ENCODE assay signal across 18 cellular contexts in the genomic region with DNA sequence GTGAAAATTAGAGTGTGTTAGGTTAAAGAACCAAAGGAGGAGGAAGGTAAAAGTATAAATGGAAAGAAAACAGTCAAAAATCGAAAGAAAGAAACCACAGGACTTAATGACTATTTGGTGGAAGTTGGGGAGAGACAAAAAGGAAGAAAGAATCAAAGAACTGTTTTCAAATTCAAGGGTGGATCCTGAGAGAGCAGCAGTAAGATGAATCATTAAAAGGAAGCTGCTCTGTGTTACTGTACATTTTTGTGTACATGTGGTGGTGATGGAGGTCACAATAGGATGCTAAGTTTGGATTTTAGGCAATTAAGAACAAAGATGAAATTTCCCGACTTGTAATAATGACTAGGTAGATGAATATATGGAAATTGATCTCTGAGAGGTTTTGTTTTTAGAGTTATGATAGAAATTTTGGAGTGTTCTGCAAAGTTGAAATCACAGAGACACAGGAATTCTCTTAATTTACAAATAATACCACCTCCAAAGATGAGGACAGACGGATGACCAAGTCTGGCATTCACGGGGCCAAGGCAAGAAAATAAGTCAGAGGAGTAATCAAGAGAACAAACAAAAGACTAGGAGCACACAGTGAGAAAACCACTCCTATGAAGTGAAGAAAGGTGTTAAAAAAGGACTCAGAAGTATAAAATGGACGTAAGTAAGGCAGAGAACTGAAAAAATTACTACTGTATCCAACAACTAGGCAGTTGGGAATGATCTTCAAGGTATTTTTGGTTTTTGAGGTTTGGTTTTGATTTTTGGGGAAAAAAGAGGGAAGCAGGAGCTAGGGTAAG. TPM values are rescaled to one million over a fixed set of nuclear protein-coding genes. Genes with fewer than 3 reads are reported as not detected.
DNase-seq lines count a peak whose midpoint lies in the region; ATAC-seq, FAIRE-seq and TF ChIP-seq lines count a peak whose summit lies in the region.
"Had no signal": no experiment of that assay in that cellular context is flagged by ENCODE, and none has a peak within 500 bp of the region (broad histone marks: within the 10 kb centered on the region; RNA-seq: fewer than 3 reads in every experiment).

No MANE protein-coding gene starts in this region.

- H3K9me2 ChIP-seq in OCI-LY7 (ENCODE audit: insufficient read depth, low read length): no peaks in the 10 kb centered on the region

- POLR2A ChIA-PET in CD8-positive, alpha-beta T cell (lab: Charles Lee): no interaction called here
- POLR2A ChIA-PET in naive thymus-derived CD4-positive, alpha-beta T cell (lab: Charles Lee): no interaction called here
- POLR2A ChIA-PET in OCI-LY7 (lab: Charles Lee): interaction anchor here (1.2 kb wide), 1 partner anchor 16 kb away, joined by 3 read pairs; no protein-coding TSS in a partner anchor

- no peak overlapping the region for H3K9ac ChIP-seq in astrocyte (ENCODE audit: low read length)

- H3K9me3 Mint-ChIP-seq in CD8-positive, alpha-beta T cell: no peaks in the 10 kb centered on the region
- H3K9me3 Mint-ChIP-seq in astrocyte (ENCODE audit: unreplicated experiment): no peaks in the 10 kb centered on the region
- no peaks in the 10 kb centered on the region for H3K9me3 Mint-ChIP-seq in naive thymus-derived CD4-positive, alpha-beta T cell

- DNase-seq in CD8-positive, alpha-beta T cell: no peak
- DNase-seq in HT1080 (ENCODE audit: low read depth) (peak; percentile 42), astrocyte (ENCODE audit: low read depth) (no peak), OCI-LY7 (ENCODE audit: low spot score) (no peak), coronary artery (ENCODE audit: low spot score) (no peak)
- no peak for DNase-seq in naive thymus-derived CD4-positive, alpha-beta T cell
- DNase-seq: Caco-2, hypothalamus, left ventricle myocardium inferior, NCI-H1694 treated with DMSO at 0.1 percent for 48 hours, nucleus accumbens, Right ventricle myocardium superior, testis had no signal

- H3K27ac Mint-ChIP-seq in CD8-positive, alpha-beta T cell: peak overlapping the region; percentile 74
- peak overlapping the region; percentile 29 for H3K27ac Mint-ChIP-seq in astrocyte (ENCODE audit: unreplicated experiment)
- H3K27ac Mint-ChIP-seq in naive thymus-derived CD4-positive, alpha-beta T cell: peak overlapping the region in 8 of 9 donors; percentile 5 to 65 (median 38)

- H3K4me3 ChIP-seq in CD8-positive, alpha-beta T cell (ENCODE audit: low read depth, low read length): no peak overlapping the region
- no peak overlapping the region for H3K4me3 ChIP-seq in astrocyte (ENCODE audit: insufficient read depth, low read depth, low read length)
- H3K4me3 ChIP-seq in naive thymus-derived CD4-positive, alpha-beta T cell (ENCODE audit: low read length): no peak overlapping the region
- H3K4me3 ChIP-seq in OCI-LY7 (ENCODE audit: low read depth, low read length, poor library complexity, severe bottlenecking): no peak overlapping the region
- no peak overlapping the region for H3K4me3 ChIP-seq in coronary artery
- H3K4me3 ChIP-seq: left ventricle myocardium inferior, skin epidermis, testis had no signal

- H3K4me2 ChIP-seq in astrocyte (ENCODE audit: low read length) (peak overlapping the region; percentile 20), OCI-LY7 (ENCODE audit: low read length) (no peak overlapping the region)

- no TSS peak for BruUV-seq in OCI-LY7 (replicated peaks; lab: Mats Ljungman, UMichigan)

- peaks cover 35% of the 10 kb centered on the region for H3K4me1 Mint-ChIP-seq in CD8-positive, alpha-beta T cell (ENCODE audit: low read depth)
- peaks cover 13% of the 10 kb centered on the region for H3K4me1 Mint-ChIP-seq in astrocyte (ENCODE audit: low read depth, unreplicated experiment)
- H3K4me1 Mint-ChIP-seq in naive thymus-derived CD4-positive, alpha-beta T cell: peaks cover 7 to 37% (median 27%) of the 10 kb centered on the region in 7 donors

- H2AFZ ChIP-seq in astrocyte (ENCODE audit: low read depth, low read length) (no peak overlapping the region), OCI-LY7 (ENCODE audit: low read length) (no peak overlapping the region)

- H3K4me1 ChIP-seq in CD8-positive, alpha-beta T cell (ENCODE audit: insufficient read depth, low read length): peaks cover 53% of the 10 kb centered on the region
- peaks cover 3% of the 10 kb centered on the region for H3K4me1 ChIP-seq in astrocyte (ENCODE audit: insufficient read depth, low read length)
- peaks cover 37 to 47% of the 10 kb centered on the region in 2 donors for H3K4me1 ChIP-seq in naive thymus-derived CD4-positive, alpha-beta T cell (ENCODE audit: control insufficient read depth in 2 of 2, insufficient read depth in 2 of 2, low read length in 2 of 2)
- peaks cover 29% of the 10 kb centered on the region for H3K4me1 ChIP-seq in OCI-LY7 (ENCODE audit: insufficient read depth, low read length, poor library complexity, severe bottlenecking)

- no peak for TF ChIP-seq CTCF in CD8-positive, alpha-beta T cell (IDR thresholded peaks at IDR 0.05)
- no peak for TF ChIP-seq CTCF in astrocyte (IDR thresholded peaks at IDR 0.05; ENCODE audit: insufficient read depth, low read depth, low read length)
- TF ChIP-seq CTCF in OCI-LY7 (conservative IDR thresholded peaks at IDR 0.05; ENCODE audit: low read length): no peak
- TF ChIP-seq CTCF in coronary artery (IDR thresholded peaks at IDR 0.05): no peak

- no peak overlapping the region for H3K27ac ChIP-seq in CD8-positive, alpha-beta T cell (ENCODE audit: low read depth, low read length)
- no peak overlapping the region for H3K27ac ChIP-seq in astrocyte (ENCODE audit: low read depth, low read length)
- peak overlapping the region; percentile 32 for H3K27ac ChIP-seq in naive thymus-derived CD4-positive, alpha-beta T cell (ENCODE audit: low read depth, low read length)
- no peak overlapping the region for H3K27ac ChIP-seq in OCI-LY7 (ENCODE audit: low read depth, low read length, poor library complexity, severe bottlenecking)
- no peak overlapping the region for H3K27ac ChIP-seq in coronary artery
- H3K27ac ChIP-seq: left ventricle myocardium inferior, skin epidermis had no signal

- no peak for ATAC-seq in CD8-positive, alpha-beta T cell
- no peak for ATAC-seq in naive thymus-derived CD4-positive, alpha-beta T cell
- no peak for ATAC-seq in HG02678 (IDR thresholded peaks at IDR 0.05; ENCODE audit: unreplicated experiment)
- ATAC-seq in HG03097 (IDR thresholded peaks at IDR 0.05; ENCODE audit: low FRiP score, unreplicated experiment): no peak

- no peaks in the 10 kb centered on the region for H3K27me3 Mint-ChIP-seq in CD8-positive, alpha-beta T cell (ENCODE audit: low read depth)
- H3K27me3 Mint-ChIP-seq in astrocyte (ENCODE audit: low read depth, unreplicated experiment): no peaks in the 10 kb centered on the region
- H3K27me3 Mint-ChIP-seq in naive thymus-derived CD4-positive, alpha-beta T cell: no peaks in the 10 kb centered on the region

- CTCF ChIA-PET in CD8-positive, alpha-beta T cell (lab: Charles Lee): no interaction called here
- CTCF ChIA-PET in naive thymus-derived CD4-positive, alpha-beta T cell (lab: Charles Lee): interaction anchor here (0.6 kb wide), 1 partner anchor 1387 kb away, joined by 3 read pairs; no protein-coding TSS in a partner anchor
- CTCF ChIA-PET in OCI-LY7 (lab: Charles Lee; ENCODE audit: unreplicated experiment): no interaction called here

- no peaks in the 10 kb centered on the region for H3K9me3 ChIP-seq in CD8-positive, alpha-beta T cell (ENCODE audit: low read length)
- H3K9me3 ChIP-seq in astrocyte (ENCODE audit: insufficient read depth, low read depth, low read length) (no peaks in the 10 kb centered on the region), OCI-LY7 (ENCODE audit: low read length) (peaks cover 5% of the 10 kb centered on the region; the same call in 1 of the 2 replicates)
- no peaks in the 10 kb centered on the region for H3K9me3 ChIP-seq in naive thymus-derived CD4-positive, alpha-beta T cell (ENCODE audit: control insufficient read depth in 2 of 3, low read length in 3 of 3)
- H3K9me3 ChIP-seq: Caco-2, left ventricle myocardium inferior, testis had no signal

- peaks cover 57% of the 10 kb centered on the region for H4K20me1 ChIP-seq in astrocyte (ENCODE audit: insufficient read depth, low read length)
- H4K20me1 ChIP-seq in OCI-LY7 (ENCODE audit: insufficient read depth, low read length): peaks cover 44% of the 10 kb centered on the region

- peaks cover 50% of the 10 kb centered on the region for H3K36me3 Mint-ChIP-seq in CD8-positive, alpha-beta T cell
- peaks cover 5% of the 10 kb centered on the region for H3K36me3 Mint-ChIP-seq in astrocyte (ENCODE audit: low read depth, unreplicated experiment)
- peaks cover 15 to 45% (median 29%) of the 10 kb centered on the region in 5 donors for H3K36me3 Mint-ChIP-seq in naive thymus-derived CD4-positive, alpha-beta T cell

- H3K4me3 Mint-ChIP-seq in CD8-positive, alpha-beta T cell: peak overlapping the region; percentile 45
- H3K4me3 Mint-ChIP-seq in astrocyte (ENCODE audit: unreplicated experiment): no peak overlapping the region
- peak overlapping the region in 6 of 10 donors; percentile 14 to 62 (median 34) for H3K4me3 Mint-ChIP-seq in naive thymus-derived CD4-positive, alpha-beta T cell

- intact Hi-C loops in CD8-positive, alpha-beta T cell (cut with DNase I, micrococcal nuclease): no loop called here
- intact Hi-C loops in naive thymus-derived CD4-positive, alpha-beta T cell (cut with micrococcal nuclease): loop anchor here in 1 of 2 donors (5.0 kb wide), 1 partner anchor 40 kb away; no protein-coding TSS in a partner anchor
- intact Hi-C loops in OCI-LY7 (cut with micrococcal nuclease; ENCODE audit: unreplicated experiment): no loop called here

- H3K79me2 ChIP-seq in astrocyte (ENCODE audit: insufficient read depth, low read length): peaks cover 91% of the 10 kb centered on the region
- peaks cover 73% of the 10 kb centered on the region for H3K79me2 ChIP-seq in OCI-LY7 (ENCODE audit: insufficient read depth, low read depth, low read length)

- no peak for FAIRE-seq in astrocyte (lab: Jason Lieb, UNC)
- FAIRE-seq: bronchial epithelial cell, TTC549 had no signal

- H3K27me3 ChIP-seq in CD8-positive, alpha-beta T cell (ENCODE audit: insufficient read depth, low read length): no peaks in the 10 kb centered on the region
- no peaks in the 10 kb centered on the region for H3K27me3 ChIP-seq in astrocyte (ENCODE audit: insufficient read depth, low read length)
- no peaks in the 10 kb centered on the region for H3K27me3 ChIP-seq in naive thymus-derived CD4-positive, alpha-beta T cell (ENCODE audit: control insufficient read depth in 2 of 2, insufficient read depth in 2 of 2, low read length in 2 of 2)
- H3K27me3 ChIP-seq: testis had no signal

- H3K36me3 ChIP-seq in CD8-positive, alpha-beta T cell (ENCODE audit: insufficient read depth, low read length): peaks cover 3% of the 10 kb centered on the region
- peaks cover 18% of the 10 kb centered on the region for H3K36me3 ChIP-seq in astrocyte (ENCODE audit: insufficient read depth, low read length)
- peaks cover 0 to 21% (median 15%) of the 10 kb centered on the region in 3 experiments for H3K36me3 ChIP-seq in naive thymus-derived CD4-positive, alpha-beta T cell (ENCODE audit: control insufficient read depth in 2 of 3, insufficient read depth in 3 of 3, low read length in 3 of 3)
- H3K36me3 ChIP-seq in OCI-LY7 (ENCODE audit: insufficient read depth, low read length): peaks cover 97% of the 10 kb centered on the region

RNA-seq across cellular contexts. Expression of gene DHX36, which starts 7.1 kb away (rescaled TPM):
- 100 to 1,000 TPM; 149 to 152 TPM for total RNA-seq in CD8-positive, alpha-beta T cell
- total RNA-seq in HT1080 (2014; rRNA removed; shearing (Covaris generic)): 49.9 and 73.9 TPM in 2 replicates
- 83.1 and 99.2 TPM in 2 replicates for polyA plus RNA-seq in HT1080 (2015; cell fraction: cytosol; rRNA removed)
- polyA plus RNA-seq in HT1080 (2015; cell fraction: nucleus; rRNA removed): 209 and 211 TPM in 2 replicates
- total RNA-seq in astrocyte (68.9 and 70.4 TPM in 2 replicates), OCI-LY7 (2022) (77.4 and 93.6 TPM in 2 replicates)
- total RNA-seq in naive thymus-derived CD4-positive, alpha-beta T cell: 100 to 1,000 TPM in 1 of 5 experiments, 10 to 100 TPM in 4; 73.4 to 101 (median 91.3) TPM
- polyA plus RNA-seq in naive thymus-derived CD4-positive, alpha-beta T cell: 10 to 100 TPM; 16.1 to 16.4 TPM
- total RNA-seq in OCI-LY7 (2014; rRNA removed; shearing (Covaris generic)): 40.6 and 48.1 TPM in 2 replicates
